27 cellular contexts compared by ENCODE assay signal in genomic region chr15:49406352-49407118, GRCh38. TPM values are rescaled to one million over a fixed set of nuclear protein-coding genes. Genes with fewer than 3 reads are reported as not detected.
"Had no signal": no experiment of that assay in that cellular context is flagged by ENCODE, and none has a peak within 500 bp of the region (broad histone marks: within the 10 kb centered on the region; RNA-seq: fewer than 3 reads in every experiment).

No MANE protein-coding gene starts in this region.

- H3K9me3 ChIP-seq: colonic mucosa, esophagus muscularis mucosa, neutrophil, ovary, psoas muscle had no signal

- H3K27ac Mint-ChIP-seq: activated naive CD4-positive, alpha-beta T cell treated with anti-CD3 and anti-CD28 coated beads, Interleukin-2, amount 50 U/mL, for 24 hours; brain; effector memory CD8-positive, alpha-beta T cell; mesothelial cell of epicardium; naive thymus-derived CD8-positive, alpha-beta T cell; T-cell; T-helper 2 cell treated with Interferon-gamma antibody and Interleukin-4, amounts not matched to agents 5 μg/mL and 100 μg/mL, for 36 hours had no signal

- H3K36me3 Mint-ChIP-seq: activated naive CD4-positive, alpha-beta T cell treated with anti-CD3 and anti-CD28 coated beads, Interleukin-2, amount 50 U/mL, for 24 hours; brain; T-cell had no signal

- H3K4me1 ChIP-seq: colonic mucosa, esophagus muscularis mucosa, psoas muscle had no signal

- H3K4me3 Mint-ChIP-seq: activated naive CD4-positive, alpha-beta T cell treated with anti-CD3 and anti-CD28 coated beads, Interleukin-2, amount 50 U/mL, for 24 hours; brain; effector memory CD8-positive, alpha-beta T cell; mesothelial cell of epicardium; naive thymus-derived CD8-positive, alpha-beta T cell; T-cell; T-helper 2 cell treated with Interferon-gamma antibody and Interleukin-4, amounts not matched to agents 5 μg/mL and 100 μg/mL, for 36 hours had no signal

- H3K27ac ChIP-seq: colonic mucosa, dorsolateral prefrontal cortex, esophagus muscularis mucosa, neutrophil, ovary, psoas muscle, WERI-Rb-1 had no signal

- H3K4me2 ChIP-seq: smooth muscle cell had no signal

- H3K27me3 ChIP-seq: colonic mucosa, dorsolateral prefrontal cortex, esophagus muscularis mucosa, neutrophil, ovary had no signal

- H3K36me3 ChIP-seq: colonic mucosa, esophagus muscularis mucosa, neutrophil, ovary, WERI-Rb-1 had no signal

- H3K4me3 ChIP-seq: colonic mucosa, dorsolateral prefrontal cortex, esophagus muscularis mucosa, ovary, psoas muscle, smooth muscle cell had no signal

- H3K9me3 Mint-ChIP-seq: activated naive CD4-positive, alpha-beta T cell treated with anti-CD3 and anti-CD28 coated beads, Interleukin-2, amount 50 U/mL, for 24 hours had no signal

- DNase-seq: activated CD4-positive, alpha-beta T cell treated with anti-CD3 and anti-CD28 coated beads for 1 hour; activated gamma-delta T cell treated with Interleukin-2 at 50 U/mL for 16 hours; activated T-cell treated with anti-CD3 and anti-CD28 coated beads, Interleukin-2, amount 50 U/mL, for 1 hour; anterior cingulate cortex; caudate nucleus; colonic mucosa; effector memory CD8-positive, alpha-beta T cell; glutamatergic neuron; hippocampal formation; naive thymus-derived CD8-positive, alpha-beta T cell; stimulated activated CD4-positive, alpha-beta T cell treated with anti-CD3 and anti-CD28 coated beads, Interleukin-2, amount 100 ng/mL, for 48 hours; stimulated activated CD8-positive, alpha-beta memory T cell treated with anti-CD3 and anti-CD28 coated beads, Interleukin-4, amount 100 ng/mL, for 48 hours; stimulated activated naive CD8-positive, alpha-beta T cell treated with anti-CD3 and anti-CD28 coated beads, Interleukin-15, Interleukin-2, amounts not matched to agents 100 U/mL and 50 U/mL, for 24 hours; T-cell; WERI-Rb-1 had no signal

- ATAC-seq: effector memory CD8-positive, alpha-beta T cell; naive thymus-derived CD8-positive, alpha-beta T cell; sciatic nerve; stimulated activated naive CD8-positive, alpha-beta T cell treated with anti-CD3 and anti-CD28 coated beads, Interleukin-15, Interleukin-2, amounts not matched to agents 100 U/mL and 50 U/mL, for 24 hours; T-cell had no signal

- H3K4me1 Mint-ChIP-seq: activated naive CD4-positive, alpha-beta T cell treated with anti-CD3 and anti-CD28 coated beads, Interleukin-2, amount 50 U/mL, for 24 hours; brain; naive thymus-derived CD8-positive, alpha-beta T cell; T-cell had no signal

RNA-seq across cellular contexts. Expression of gene FGF7, which starts 16.5 kb away (rescaled TPM):
- total RNA-seq: lung microvascular endothelial cell had no signal
